1 cellular context compared by ENCODE assay signal in genomic region chr2:113700186-113700841, GRCh38.
TF ChIP-seq lines count a peak whose summit lies in the region.

No MANE protein-coding gene starts in this region.

TF ChIP-seq in K562, 482 proteins besides CTCF, POLR2A, EP300 and RAD21 (continued from another document and continues in another):
- TF ChIP-seq ZBTB33 (CRISPR knock-in tag; IDR thresholded peaks at IDR 0.05): no peak
- TF ChIP-seq FUS (optimal IDR thresholded peaks at IDR 0.05; ENCODE audit: low read depth, low read length): no peak
- peak; percentile 48 to 73; a peak in 3 of 4 replicates for TF ChIP-seq FOXK2 (conservative IDR thresholded peaks at IDR 0.05 in 1 of 2, IDR thresholded peaks at IDR 0.05 in 1 of 2; ENCODE audit: low read depth in 2 of 2)
- peak; percentile 61; the same call in 1 of the 2 replicates for TF ChIP-seq JUND (IDR thresholded peaks at IDR 0.05; ENCODE audit: borderline replicate concordance, low read depth, low read length)
- peak; percentile 48; the same call in 1 of the 3 replicates for TF ChIP-seq JUND (tag; IDR thresholded peaks at IDR 0.05; ENCODE audit: borderline replicate concordance, low read depth, low read length)
- no peak for TF ChIP-seq SMARCA5 (IDR thresholded peaks at IDR 0.05)
- TF ChIP-seq RREB1 (CRISPR knock-in tag; IDR thresholded peaks at IDR 0.05): no peak
- no peak for TF ChIP-seq RBM25 (IDR thresholded peaks at IDR 0.05; ENCODE audit: low read depth, low read length, severe bottlenecking)
- TF ChIP-seq, protein P1, sequence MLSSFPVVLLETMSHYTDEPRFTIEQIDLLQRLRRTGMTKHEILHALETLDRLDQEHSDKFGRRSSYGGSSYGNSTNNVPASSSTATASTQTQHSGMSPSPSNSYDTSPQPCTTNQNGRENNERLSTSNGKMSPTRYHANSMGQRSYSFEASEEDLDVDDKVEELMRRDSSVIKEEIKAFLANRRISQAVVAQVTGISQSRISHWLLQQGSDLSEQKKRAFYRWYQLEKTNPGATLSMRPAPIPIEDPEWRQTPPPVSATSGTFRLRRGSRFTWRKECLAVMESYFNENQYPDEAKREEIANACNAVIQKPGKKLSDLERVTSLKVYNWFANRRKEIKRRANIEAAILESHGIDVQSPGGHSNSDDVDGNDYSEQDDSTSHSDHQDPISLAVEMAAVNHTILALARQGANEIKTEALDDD (IDR thresholded peaks at IDR 0.05): no peak
- 0 out of 2 replicates have a peak, but pooled peaks have one; percentile 13 for TF ChIP-seq VEZF1 (CRISPR knock-in tag; IDR thresholded peaks at IDR 0.05)
- no peak for TF ChIP-seq EWSR1 (IDR thresholded peaks at IDR 0.05; ENCODE audit: borderline replicate concordance, low read depth, partially characterized antibody)
- no peak for TF ChIP-seq TCF7 (IDR thresholded peaks at IDR 0.05; ENCODE audit: borderline replicate concordance)
- no peak for TF ChIP-seq KAT7 (CRISPR knock-in tag; IDR thresholded peaks at IDR 0.05; ENCODE audit: borderline replicate concordance)
- TF ChIP-seq CBFA2T3 (IDR thresholded peaks at IDR 0.05): peak; percentile 60
- no peak for TF ChIP-seq ZNF384 (IDR thresholded peaks at IDR 0.05; ENCODE audit: low read depth, low read length)
- TF ChIP-seq DEAF1 (CRISPR knock-in tag; IDR thresholded peaks at IDR 0.05): peak; percentile 63; the same call in 1 of the 2 replicates
- TF ChIP-seq, protein P2, sequence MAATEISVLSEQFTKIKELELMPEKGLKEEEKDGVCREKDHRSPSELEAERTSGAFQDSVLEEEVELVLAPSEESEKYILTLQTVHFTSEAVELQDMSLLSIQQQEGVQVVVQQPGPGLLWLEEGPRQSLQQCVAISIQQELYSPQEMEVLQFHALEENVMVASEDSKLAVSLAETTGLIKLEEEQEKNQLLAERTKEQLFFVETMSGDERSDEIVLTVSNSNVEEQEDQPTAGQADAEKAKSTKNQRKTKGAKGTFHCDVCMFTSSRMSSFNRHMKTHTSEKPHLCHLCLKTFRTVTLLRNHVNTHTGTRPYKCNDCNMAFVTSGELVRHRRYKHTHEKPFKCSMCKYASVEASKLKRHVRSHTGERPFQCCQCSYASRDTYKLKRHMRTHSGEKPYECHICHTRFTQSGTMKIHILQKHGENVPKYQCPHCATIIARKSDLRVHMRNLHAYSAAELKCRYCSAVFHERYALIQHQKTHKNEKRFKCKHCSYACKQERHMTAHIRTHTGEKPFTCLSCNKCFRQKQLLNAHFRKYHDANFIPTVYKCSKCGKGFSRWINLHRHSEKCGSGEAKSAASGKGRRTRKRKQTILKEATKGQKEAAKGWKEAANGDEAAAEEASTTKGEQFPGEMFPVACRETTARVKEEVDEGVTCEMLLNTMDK (IDR thresholded peaks at IDR 0.05; ENCODE audit: borderline replicate concordance, insufficient read depth, low read depth, low read length, poor library complexity, severe bottlenecking): no peak
- no peak for TF ChIP-seq NR4A1 (CRISPR knock-in tag; IDR thresholded peaks at IDR 0.05)
- no peak for TF ChIP-seq NR4A1 (tag; IDR thresholded peaks at IDR 0.05)
- TF ChIP-seq KLF1 (tag; IDR thresholded peaks at IDR 0.05): no peak
- TF ChIP-seq USF2 (CRISPR knock-in tag; IDR thresholded peaks at IDR 0.05): no peak
- TF ChIP-seq NUFIP1 (IDR thresholded peaks at IDR 0.05; ENCODE audit: partially characterized antibody): no peak
- TF ChIP-seq ZNF212 (CRISPR knock-in tag; IDR thresholded peaks at IDR 0.05): no peak
- peak; percentile 57 for TF ChIP-seq GABPA (tag; conservative IDR thresholded peaks at IDR 0.05; ENCODE audit: low read depth)
- TF ChIP-seq SOX6 (IDR thresholded peaks at IDR 0.05): peak; percentile 19; the same call in 1 of the 2 replicates
- TF ChIP-seq HMG20A (CRISPR knock-in tag; conservative IDR thresholded peaks at IDR 0.05): no peak
- no peak for TF ChIP-seq MBD2 (IDR thresholded peaks at IDR 0.05; ENCODE audit: borderline replicate concordance, low read depth)
- TF ChIP-seq, protein P3, sequence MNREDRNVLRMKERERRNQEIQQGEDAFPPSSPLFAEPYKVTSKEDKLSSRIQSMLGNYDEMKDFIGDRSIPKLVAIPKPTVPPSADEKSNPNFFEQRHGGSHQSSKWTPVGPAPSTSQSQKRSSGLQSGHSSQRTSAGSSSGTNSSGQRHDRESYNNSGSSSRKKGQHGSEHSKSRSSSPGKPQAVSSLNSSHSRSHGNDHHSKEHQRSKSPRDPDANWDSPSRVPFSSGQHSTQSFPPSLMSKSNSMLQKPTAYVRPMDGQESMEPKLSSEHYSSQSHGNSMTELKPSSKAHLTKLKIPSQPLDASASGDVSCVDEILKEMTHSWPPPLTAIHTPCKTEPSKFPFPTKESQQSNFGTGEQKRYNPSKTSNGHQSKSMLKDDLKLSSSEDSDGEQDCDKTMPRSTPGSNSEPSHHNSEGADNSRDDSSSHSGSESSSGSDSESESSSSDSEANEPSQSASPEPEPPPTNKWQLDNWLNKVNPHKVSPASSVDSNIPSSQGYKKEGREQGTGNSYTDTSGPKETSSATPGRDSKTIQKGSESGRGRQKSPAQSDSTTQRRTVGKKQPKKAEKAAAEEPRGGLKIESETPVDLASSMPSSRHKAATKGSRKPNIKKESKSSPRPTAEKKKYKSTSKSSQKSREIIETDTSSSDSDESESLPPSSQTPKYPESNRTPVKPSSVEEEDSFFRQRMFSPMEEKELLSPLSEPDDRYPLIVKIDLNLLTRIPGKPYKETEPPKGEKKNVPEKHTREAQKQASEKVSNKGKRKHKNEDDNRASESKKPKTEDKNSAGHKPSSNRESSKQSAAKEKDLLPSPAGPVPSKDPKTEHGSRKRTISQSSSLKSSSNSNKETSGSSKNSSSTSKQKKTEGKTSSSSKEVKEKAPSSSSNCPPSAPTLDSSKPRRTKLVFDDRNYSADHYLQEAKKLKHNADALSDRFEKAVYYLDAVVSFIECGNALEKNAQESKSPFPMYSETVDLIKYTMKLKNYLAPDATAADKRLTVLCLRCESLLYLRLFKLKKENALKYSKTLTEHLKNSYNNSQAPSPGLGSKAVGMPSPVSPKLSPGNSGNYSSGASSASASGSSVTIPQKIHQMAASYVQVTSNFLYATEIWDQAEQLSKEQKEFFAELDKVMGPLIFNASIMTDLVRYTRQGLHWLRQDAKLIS (CRISPR knock-in tag; IDR thresholded peaks at IDR 0.05): no peak
- no peak for TF ChIP-seq ZNF699 (CRISPR knock-in tag; IDR thresholded peaks at IDR 0.05; ENCODE audit: insufficient replicate concordance)
- TF ChIP-seq, protein P4, sequence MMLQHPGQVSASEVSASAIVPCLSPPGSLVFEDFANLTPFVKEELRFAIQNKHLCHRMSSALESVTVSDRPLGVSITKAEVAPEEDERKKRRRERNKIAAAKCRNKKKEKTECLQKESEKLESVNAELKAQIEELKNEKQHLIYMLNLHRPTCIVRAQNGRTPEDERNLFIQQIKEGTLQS (IDR thresholded peaks at IDR 0.05): peak; percentile 39; the same call in 1 of the 2 replicates
- TF ChIP-seq, protein P4 (CRISPR knock-in tag; conservative IDR thresholded peaks at IDR 0.05): no peak
- 0 out of 2 replicates have a peak, but pooled peaks have one; percentile 29 for TF ChIP-seq EHMT2 (IDR thresholded peaks at IDR 0.05)
- TF ChIP-seq, protein P5, sequence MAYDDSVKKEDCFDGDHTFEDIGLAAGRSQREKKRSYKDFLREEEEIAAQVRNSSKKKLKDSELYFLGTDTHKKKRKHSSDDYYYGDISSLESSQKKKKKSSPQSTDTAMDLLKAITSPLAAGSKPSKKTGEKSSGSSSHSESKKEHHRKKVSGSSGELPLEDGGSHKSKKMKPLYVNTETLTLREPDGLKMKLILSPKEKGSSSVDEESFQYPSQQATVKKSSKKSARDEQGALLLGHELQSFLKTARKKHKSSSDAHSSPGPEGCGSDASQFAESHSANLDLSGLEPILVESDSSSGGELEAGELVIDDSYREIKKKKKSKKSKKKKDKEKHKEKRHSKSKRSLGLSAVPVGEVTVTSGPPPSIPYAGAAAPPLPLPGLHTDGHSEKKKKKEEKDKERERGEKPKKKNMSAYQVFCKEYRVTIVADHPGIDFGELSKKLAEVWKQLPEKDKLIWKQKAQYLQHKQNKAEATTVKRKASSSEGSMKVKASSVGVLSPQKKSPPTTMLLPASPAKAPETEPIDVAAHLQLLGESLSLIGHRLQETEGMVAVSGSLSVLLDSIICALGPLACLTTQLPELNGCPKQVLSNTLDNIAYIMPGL (CRISPR knock-in tag; IDR thresholded peaks at IDR 0.05): no peak
- peak; percentile 41; the same call in 1 of the 2 replicates for TF ChIP-seq LCOR (CRISPR knock-in tag; IDR thresholded peaks at IDR 0.05)
